1 cellular context compared by ENCODE assay signal in genomic region chr6:44387346-44388134, GRCh38.
A peak's percentile ranks its signal among the peaks of the same experiment; 100 is the strongest.
TF ChIP-seq lines count a peak whose summit lies in the region.

CDC5L (plus strand) TSS chr6:44387706; CDS start chr6:44387824, 118 bp downstream.

TF ChIP-seq in HepG2, 621 proteins besides CTCF, POLR2A, EP300 and RAD21 (continued from another document and continues in another):
- TF ChIP-seq ZUFSP (CRISPR knock-in tag; IDR thresholded peaks at IDR 0.05; ENCODE audit: borderline replicate concordance) (no peak), ZKSCAN5 (CRISPR knock-in tag; IDR thresholded peaks at IDR 0.05) (no peak), GFI1 (CRISPR knock-in tag; IDR thresholded peaks at IDR 0.05; ENCODE audit: borderline replicate concordance) (0 out of 2 replicates have a peak, but pooled peaks have one; percentile 42), ARID5B (CRISPR knock-in tag; IDR thresholded peaks at IDR 0.05) (peak; percentile 50; the same call in 1 of the 2 replicates), NAIF1 (CRISPR knock-in tag; IDR thresholded peaks at IDR 0.05; ENCODE audit: borderline replicate concordance) (0 out of 2 replicates have a peak, but pooled peaks have one; percentile 26), SALL2 (CRISPR knock-in tag; IDR thresholded peaks at IDR 0.05) (peak; percentile 97; the same call in 1 of the 2 replicates), GTF2F1 (IDR thresholded peaks at IDR 0.05; ENCODE audit: low read length) (0 out of 2 replicates have a peak, but pooled peaks have one; percentile 24), NCOR1 (IDR thresholded peaks at IDR 0.05; ENCODE audit: borderline replicate concordance, low read length) (no peak), CREB3 (CRISPR knock-in tag; IDR thresholded peaks at IDR 0.05) (peak; percentile 88), SP1 (IDR thresholded peaks at IDR 0.05) (peak; percentile 96), SP1 (CRISPR knock-in tag; IDR thresholded peaks at IDR 0.05) (peak; percentile 55), SRSF1 (optimal IDR thresholded peaks at IDR 0.05; ENCODE audit: low read depth, low read length) (peak; percentile 95), POGK (CRISPR knock-in tag; conservative IDR thresholded peaks at IDR 0.05) (peak; percentile 76), ZNF816 (CRISPR knock-in tag; IDR thresholded peaks at IDR 0.05; ENCODE audit: borderline replicate concordance) (peak; percentile 96; the same call in 1 of the 2 replicates), ZNF615 (CRISPR knock-in tag; IDR thresholded peaks at IDR 0.05; ENCODE audit: borderline replicate concordance) (peak; percentile 70; the same call in 1 of the 2 replicates), HOXA5 (CRISPR knock-in tag; IDR thresholded peaks at IDR 0.05) (0 out of 2 replicates have a peak, but pooled peaks have one; percentile 66), ZNF264 (CRISPR knock-in tag; IDR thresholded peaks at IDR 0.05) (peak; percentile 55; the same call in 1 of the 2 replicates), ZFP36 (IDR thresholded peaks at IDR 0.05; ENCODE audit: borderline replicate concordance, low read depth, low read length, partially characterized antibody) (no peak), ZNF704 (CRISPR knock-in tag; IDR thresholded peaks at IDR 0.05; ENCODE audit: borderline replicate concordance) (peak; percentile 87; the same call in 1 of the 2 replicates), MATR3 (CRISPR knock-in tag; IDR thresholded peaks at IDR 0.05) (no peak), ZNF562 (CRISPR knock-in tag; IDR thresholded peaks at IDR 0.05; ENCODE audit: borderline replicate concordance) (no peak), ZNF780A (CRISPR knock-in tag; IDR thresholded peaks at IDR 0.05) (peak; percentile 93), NFATC3 (CRISPR knock-in tag; IDR thresholded peaks at IDR 0.05) (0 out of 2 replicates have a peak, but pooled peaks have one; percentile 33), CSRNP1 (CRISPR knock-in tag; IDR thresholded peaks at IDR 0.05) (no peak; the same call in 1 of the 2 replicates), ZNF792 (CRISPR knock-in tag; IDR thresholded peaks at IDR 0.05) (peak; percentile 91), GRHL1 (CRISPR knock-in tag; conservative IDR thresholded peaks at IDR 0.05) (no peak), ZNF432 (CRISPR knock-in tag; IDR thresholded peaks at IDR 0.05; ENCODE audit: borderline replicate concordance) (no peak), ZNF614 (CRISPR knock-in tag; IDR thresholded peaks at IDR 0.05; ENCODE audit: borderline replicate concordance) (peak; percentile 88), ERF (CRISPR knock-in tag; IDR thresholded peaks at IDR 0.05) (peak; percentile 77), ATF2 (CRISPR knock-in tag; IDR thresholded peaks at IDR 0.05) (peak; percentile 96), RXRB (CRISPR knock-in tag; IDR thresholded peaks at IDR 0.05; ENCODE audit: borderline replicate concordance) (peak; percentile 25; the same call in 1 of the 2 replicates), ARNTL (CRISPR knock-in tag; IDR thresholded peaks at IDR 0.05) (peak; percentile 43; the same call in 1 of the 2 replicates), MTF2 (CRISPR knock-in tag; IDR thresholded peaks at IDR 0.05; ENCODE audit: borderline replicate concordance) (no peak), PLRG1 (conservative IDR thresholded peaks at IDR 0.05) (no peak), ZBED4 (CRISPR knock-in tag; IDR thresholded peaks at IDR 0.05; ENCODE audit: borderline replicate concordance) (peak; percentile 81; the same call in 1 of the 2 replicates), TARDBP (CRISPR knock-in tag; IDR thresholded peaks at IDR 0.05) (peak; percentile 89), ZNF703 (CRISPR knock-in tag; IDR thresholded peaks at IDR 0.05; ENCODE audit: borderline replicate concordance) (no peak), TOPORS (CRISPR knock-in tag; IDR thresholded peaks at IDR 0.05) (peak; percentile 60; the same call in 1 of the 2 replicates), ZNF12 (CRISPR knock-in tag; IDR thresholded peaks at IDR 0.05) (0 out of 2 replicates have a peak, but pooled peaks have one; percentile 20), NCOA5 (CRISPR knock-in tag; IDR thresholded peaks at IDR 0.05) (no peak), ZNF232 (CRISPR knock-in tag; IDR thresholded peaks at IDR 0.05; ENCODE audit: borderline replicate concordance) (no peak; the same call in 1 of the 2 replicates), CENPBD1 (CRISPR knock-in tag; IDR thresholded peaks at IDR 0.05; ENCODE audit: borderline replicate concordance, low read depth) (0 out of 2 replicates have a peak, but pooled peaks have one; percentile 12)
